Comparison of ENCODE assay signal across 8 cellular contexts in the genomic region with DNA sequence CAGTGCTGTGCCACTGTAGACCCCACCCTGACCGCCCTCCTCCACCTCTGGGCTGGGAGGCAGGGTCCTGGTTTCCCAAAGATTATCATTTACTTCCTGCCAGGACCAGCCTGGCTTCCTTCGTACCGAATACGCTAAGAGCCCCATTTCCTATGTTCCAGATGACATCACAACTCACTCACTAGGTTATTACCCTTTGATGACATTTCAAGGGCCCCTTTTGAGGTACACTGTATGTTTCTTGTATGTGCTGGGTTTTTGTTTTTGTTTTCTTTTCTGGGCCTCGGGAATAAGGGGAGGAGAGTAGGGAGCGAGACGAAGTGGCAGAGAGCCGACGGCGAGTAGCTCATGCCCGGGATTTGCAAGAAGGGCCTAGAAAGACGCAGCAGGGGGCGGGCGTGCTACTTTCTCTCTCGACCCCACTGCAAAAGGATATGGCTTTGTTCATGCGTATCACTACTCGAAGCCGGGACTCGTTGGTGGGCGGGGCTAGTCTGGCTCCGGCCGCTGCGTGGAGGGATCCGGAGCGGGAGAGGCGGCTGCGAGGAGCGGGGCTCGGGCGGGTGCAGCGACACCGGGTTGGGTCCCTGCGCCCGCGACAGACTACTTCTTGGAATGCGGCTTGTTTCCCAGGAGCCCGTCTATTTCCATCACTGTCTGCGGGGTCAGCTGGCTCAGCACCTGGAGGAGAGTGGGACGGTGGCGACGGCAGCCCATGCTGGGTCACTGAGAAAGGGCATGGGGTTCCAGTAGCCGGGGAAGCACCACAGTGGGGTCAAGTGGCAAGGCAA. TPM values are rescaled to one million over a fixed set of nuclear protein-coding genes. Genes with fewer than 3 reads are reported as not detected.
DNase-seq lines count a peak whose midpoint lies in the region; ATAC-seq and TF ChIP-seq lines count a peak whose summit lies in the region.

No MANE protein-coding gene starts in this region.

- WGBS in esophagus muscularis mucosa = 14% methylated on average over 42 of the region's 42 CpGs

- no peak for TF ChIP-seq POLR2A in esophagus muscularis mucosa (IDR thresholded peaks at IDR 0.05; ENCODE audit: low read depth)

- H4K20me1 ChIP-seq in BLaER1 = no peaks in the 10 kb centered on the region

- H3K27me3 ChIP-seq in BLaER1 (no peaks in the 10 kb centered on the region), esophagus muscularis mucosa (no peaks in the 10 kb centered on the region), muscle layer of duodenum (ENCODE audit: low read depth, low read length) (no peaks in the 10 kb centered on the region)

- H3K4me3 ChIP-seq in BLaER1 (peak overlapping the region; percentile 63), esophagus muscularis mucosa (peak overlapping the region; percentile 53 to 63 (median 56)), muscle layer of duodenum (ENCODE audit: low read depth in 1 of 2, low read length in 2 of 2) (peak overlapping the region; percentile 61 to 69)

- DNase-seq in activated T-cell treated with anti-CD3 and anti-CD28 coated beads, Interleukin-2, amount 50 U/mL, for 48 hours = peak; percentile 86
- DNase-seq in esophagus muscularis mucosa (ENCODE audit: extremely low spot score) = peak; percentile 96
- DNase-seq in stimulated activated CD8-positive, alpha-beta memory T cell treated with anti-CD3 and anti-CD28 coated beads, Interleukin-4, amount 100 ng/mL, for 24 hours (ENCODE audit: low read depth) = peak; percentile 71
- no peak for DNase-seq in NCI-H69 (lab: John Stamatoyannopoulos, UW)

- H3K9ac ChIP-seq in BLaER1 = peak overlapping the region; percentile 69

- no peak for ATAC-seq in GM18858 (IDR thresholded peaks at IDR 0.05; ENCODE audit: unreplicated experiment)

- no peak for TF ChIP-seq CTCF in esophagus muscularis mucosa (IDR thresholded peaks at IDR 0.05)

- H3K27ac ChIP-seq in BLaER1 (peak overlapping the region; percentile 67), KOPT-K1 (ENCODE audit: low read depth, low read length, poor library complexity, severe bottlenecking) (peak overlapping the region; percentile 68), esophagus muscularis mucosa (replicated peaks in 1 of 4) (peak overlapping the region; percentile 50 to 68 (median 56)), muscle layer of duodenum (ENCODE audit: low read length) (peak overlapping the region; percentile 41)

- no peak for TF ChIP-seq EP300 in esophagus muscularis mucosa (IDR thresholded peaks at IDR 0.05)

- H3K4me1 ChIP-seq in BLaER1 (peaks cover 37% of the 10 kb centered on the region), esophagus muscularis mucosa (peaks cover 6 to 17% (median 15%) of the 10 kb centered on the region in 4 donors), muscle layer of duodenum (ENCODE audit: control insufficient read depth in 1 of 2, insufficient read depth in 2 of 2, low read length in 2 of 2) (peaks cover 3 to 12% of the 10 kb centered on the region in 2 donors)

- H3K4me2 ChIP-seq in BLaER1 = peak overlapping the region; percentile 98

- intact Hi-C loops in esophagus muscularis mucosa (cut with DNase I) = no loop called here

- H3K9me3 ChIP-seq in BLaER1 = no peaks in the 10 kb centered on the region
- H3K9me3 ChIP-seq in KOPT-K1 (ENCODE audit: insufficient read depth, low read length, poor library complexity, severe bottlenecking) = no peaks in the 10 kb centered on the region
- no peaks in the 10 kb centered on the region for H3K9me3 ChIP-seq in esophagus muscularis mucosa
- no peaks in the 10 kb centered on the region for H3K9me3 ChIP-seq in muscle layer of duodenum (ENCODE audit: control insufficient read depth in 1 of 2, low read length in 2 of 2)

- peaks cover 6% of the 10 kb centered on the region; the same call in 1 of the 2 replicates for H3K36me3 ChIP-seq in BLaER1
- no peaks in the 10 kb centered on the region for H3K36me3 ChIP-seq in KOPT-K1 (ENCODE audit: insufficient read depth, low read length)
- no peaks in the 10 kb centered on the region for H3K36me3 ChIP-seq in esophagus muscularis mucosa
- no peaks in the 10 kb centered on the region for H3K36me3 ChIP-seq in muscle layer of duodenum (ENCODE audit: control insufficient read depth in 1 of 2, insufficient read depth in 2 of 2, low read length in 2 of 2)

RNA-seq across cellular contexts. Expression of a gene that starts 6.6 kb away (rescaled TPM):
- 10 to 100 TPM in 1 of 4 donors, 1 to 10 TPM in 3; 2.1 to 29.2 (median 5.7) TPM for total RNA-seq in esophagus muscularis mucosa

RNA-seq across cellular contexts. Expression of a gene that starts 7.0 kb away (rescaled TPM):
- 1 to 10 TPM in 1 of 4 donors, under 1 TPM in 3; 0.23 to 1.2 (median 0.41) TPM for total RNA-seq in esophagus muscularis mucosa

RNA-seq across cellular contexts. Expression of a gene that starts 9.1 kb away (rescaled TPM):
- 10 to 100 TPM; 36.3 to 68.8 (median 43.1) TPM for total RNA-seq in esophagus muscularis mucosa

RNA-seq across cellular contexts. Expression of a gene that starts 9.3 kb away (rescaled TPM):
- 10 to 100 TPM; 14.4 to 20.0 (median 16.9) TPM for total RNA-seq in esophagus muscularis mucosa

RNA-seq across cellular contexts. Expression of a gene that starts 34.1 kb away (rescaled TPM):
- 100 to 1,000 TPM in 3 of 4 donors, 10 to 100 TPM in 1; 82.7 to 139 (median 111) TPM for total RNA-seq in esophagus muscularis mucosa
